ENCODE assay signal across 8 cellular contexts in the genomic region with DNA sequence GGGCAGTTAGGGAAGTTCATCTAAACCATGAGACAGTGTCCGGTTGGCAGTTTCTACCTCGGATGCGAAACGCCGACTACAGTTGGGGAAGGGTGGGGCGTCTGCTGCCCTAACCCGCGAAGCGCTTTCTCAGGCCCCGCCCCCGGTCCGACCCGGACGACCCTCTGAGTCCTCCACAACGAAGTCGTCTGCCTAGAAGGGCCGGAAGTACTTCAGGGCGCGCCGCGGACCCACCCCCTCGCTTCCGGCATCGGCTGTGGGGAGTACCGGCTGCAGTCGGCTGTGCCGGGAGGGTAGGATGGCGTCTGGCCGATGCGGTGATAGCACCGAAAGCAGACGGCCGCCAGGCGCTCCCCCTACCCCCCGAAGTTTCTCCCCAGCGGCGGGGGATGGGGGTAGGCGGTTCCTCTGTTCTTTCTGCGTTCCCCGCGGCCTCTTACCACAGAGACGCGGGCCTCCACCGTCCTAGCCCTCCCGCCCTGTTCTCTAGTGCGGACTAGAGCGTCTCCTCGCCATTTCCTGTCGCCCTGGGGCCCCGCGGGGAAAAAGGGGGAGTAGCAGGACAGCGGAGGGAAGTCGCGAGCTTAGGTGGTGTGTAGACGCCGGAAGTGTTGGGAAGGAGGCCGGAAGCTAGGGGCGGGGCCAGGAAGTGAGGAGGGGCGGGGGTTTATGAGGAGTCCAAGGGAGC. TPM values are rescaled to one million over a fixed set of nuclear protein-coding genes. Genes with fewer than 3 reads are reported as not detected.
A peak's percentile ranks its signal among the peaks of the same experiment; 100 is the strongest.
DNase-seq lines count a peak whose midpoint lies in the region; ATAC-seq and TF ChIP-seq lines count a peak whose summit lies in the region.

TSS of gene TRIM41 (plus strand) at position 241 of the 688 bp plus-strand sequence. CDS start 719 bp downstream, outside the sequence.

- H3K27me3 ChIP-seq in iPS-15b (ENCODE audit: control insufficient read depth, insufficient read depth, low read length): no peaks in the 10 kb centered on the region

- H3K4me1 ChIP-seq in iPS-15b (ENCODE audit: control insufficient read depth, insufficient read depth, low read length): no peaks in the 10 kb centered on the region

- H3K36me3 ChIP-seq in iPS-15b (ENCODE audit: control insufficient read depth, insufficient read depth, low read length): peaks cover 2% of the 10 kb centered on the region

- DNase-seq in SK-N-DZ (ENCODE audit: low spot score): peak; percentile 99
- peak; percentile 99 for DNase-seq in astrocyte of the spinal cord (ENCODE audit: low read depth, low spot score)
- no peak for DNase-seq in NCI-H1092 treated with DMSO at 0.1 percent for 48 hours (lab: John Stamatoyannopoulos, UW)
- DNase-seq in SKM-1 treated with dmso at 0.1 percent for 144 hours (lab: John Stamatoyannopoulos, UW; ENCODE audit: unreplicated experiment): no peak

- peak within 1 kb of the TSS; percentile 66 to 99 (median 93) for H3K27ac ChIP-seq in skin epidermis

- TF ChIP-seq CTCF in astrocyte of the spinal cord (IDR thresholded peaks at IDR 0.05; ENCODE audit: low read depth, low read length): peak; percentile 18

- in situ Hi-C loops in astrocyte of the spinal cord (cut with HindIII; ENCODE audit: low sequenced_read_pairs): no loop called here

- ATAC-seq in GM18502 (IDR thresholded peaks at IDR 0.05; ENCODE audit: poor library complexity, unreplicated experiment): peak; percentile 68
- ATAC-seq in HG02938 (IDR thresholded peaks at IDR 0.05; ENCODE audit: unreplicated experiment): peak; percentile 57

- H3K4me3 ChIP-seq in astrocyte of the spinal cord (ENCODE audit: low read depth, low read length): peak within 1 kb of the TSS; percentile 83
- H3K4me3 ChIP-seq in iPS-15b (ENCODE audit: low read depth, low read length): peak within 1 kb of the TSS; percentile 96
- peak within 1 kb of the TSS; percentile 61 to 83 (median 78) for H3K4me3 ChIP-seq in skin epidermis

- no peaks in the 10 kb centered on the region for H3K9me3 ChIP-seq in iPS-15b (ENCODE audit: control insufficient read depth, insufficient read depth, low read length)

- H3K9ac ChIP-seq in iPS-15b (ENCODE audit: low read depth, low read length): peak within 1 kb of the TSS; percentile 92

RNA-seq across cellular contexts. Expression of gene TRIM41, which starts in this region (rescaled TPM):
- 12.7 and 19.2 TPM in 2 replicates for polyA plus RNA-seq in SK-N-DZ (2014; cell fraction: cytosol; rRNA removed)
- 56.8 and 82.1 TPM in 2 replicates for polyA plus RNA-seq in SK-N-DZ (2014; cell fraction: nucleus; rRNA removed)

Comparison
In these comparisons a context has a peak if more than half of its experiments do, and no peak if none do; other contexts are left out.
1. DNase-seq: peak in SK-N-DZ (single experiment) and astrocyte of the spinal cord (single experiment); none in NCI-H1092 treated with DMSO at 0.1 percent for 48 hours (single experiment) and SKM-1 treated with dmso at 0.1 percent for 144 hours (single experiment).
2. Peak in every context shown above with its lines, with median percentiles within 50 percentile points of each other: H3K4me3 ChIP-seq.